ENCODE assay signal across 25 cellular contexts in genomic region chr6:28010526-28010925, GRCh38. TPM values are rescaled to one million over a fixed set of nuclear protein-coding genes. Genes with fewer than 3 reads are reported as not detected.
DNase-seq lines count a peak whose midpoint lies in the region; ATAC-seq and TF ChIP-seq lines count a peak whose summit lies in the region.
"Had no signal": no experiment of that assay in that cellular context is flagged by ENCODE, and none has a peak within 500 bp of the region (broad histone marks: within the 10 kb centered on the region; RNA-seq: fewer than 3 reads in every experiment).

No MANE protein-coding gene starts in this region.

- no peaks in the 10 kb centered on the region for H3K9me3 Mint-ChIP-seq in T-cell
- H3K9me3 Mint-ChIP-seq: CD8-positive, alpha-beta memory T cell had no signal

- H3K9me3 ChIP-seq in HEK293 (ENCODE audit: control insufficient read depth, insufficient read depth, low read depth, low read length): no peaks in the 10 kb centered on the region
- H3K9me3 ChIP-seq in OCI-LY7 (ENCODE audit: low read length): no peaks in the 10 kb centered on the region
- peaks cover 4% of the 10 kb centered on the region for H3K9me3 ChIP-seq in mesenchymal stem cell (ENCODE audit: control insufficient read depth, low read length)
- H3K9me3 ChIP-seq in trophoblast cell (ENCODE audit: insufficient read depth, low read depth, low read length): peaks cover 1% of the 10 kb centered on the region
- H3K9me3 ChIP-seq: BE2C, BLaER1, Caco-2 had no signal

- ATAC-seq in T-cell (replicated peaks in 1 of 4): no peak
- ATAC-seq: GM12878 had no signal

- no peak overlapping the region for H3K27ac ChIP-seq in HEK293 (ENCODE audit: extremely low read depth, low read depth, low read length)
- no peak overlapping the region for H3K27ac ChIP-seq in OCI-LY7 (ENCODE audit: low read depth, low read length, poor library complexity, severe bottlenecking)
- H3K27ac ChIP-seq in mesenchymal stem cell (ENCODE audit: low read length, poor library complexity, severe bottlenecking): no peak overlapping the region
- H3K27ac ChIP-seq in trophoblast cell (ENCODE audit: low read depth, low read length): no peak overlapping the region
- H3K27ac ChIP-seq: BLaER1 had no signal

- H3K4me3 ChIP-seq in HEK293 (ENCODE audit: low read depth, low read length): no peak overlapping the region
- H3K4me3 ChIP-seq in OCI-LY7 (ENCODE audit: low read depth, low read length, poor library complexity, severe bottlenecking): no peak overlapping the region
- no peak overlapping the region for H3K4me3 ChIP-seq in mesenchymal stem cell (ENCODE audit: insufficient read depth in 1 of 2, low read depth in 1 of 2, low read length in 2 of 2)
- no peak overlapping the region for H3K4me3 ChIP-seq in trophoblast cell (ENCODE audit: low read depth, low read length)
- H3K4me3 ChIP-seq: BLaER1, GM12878 had no signal

- H2AFZ ChIP-seq in OCI-LY7 (ENCODE audit: low read length): peak overlapping the region; percentile 62; the same call in 1 of the 2 replicates
- no peak overlapping the region for H2AFZ ChIP-seq in mesenchymal stem cell (ENCODE audit: low read depth, low read length)
- no peak overlapping the region for H2AFZ ChIP-seq in trophoblast cell (ENCODE audit: insufficient read depth, low read length, poor library complexity)

- no peaks in the 10 kb centered on the region for H3K36me3 ChIP-seq in HEK293 (ENCODE audit: control insufficient read depth in 2 of 2, insufficient read depth in 1 of 2, low read length in 2 of 2)
- no peaks in the 10 kb centered on the region for H3K36me3 ChIP-seq in OCI-LY7 (ENCODE audit: insufficient read depth, low read length)
- no peaks in the 10 kb centered on the region for H3K36me3 ChIP-seq in mesenchymal stem cell (ENCODE audit: control insufficient read depth in 1 of 2, insufficient read depth in 2 of 2, low read depth in 1 of 2, low read length in 2 of 2)
- H3K36me3 ChIP-seq in trophoblast cell (ENCODE audit: control insufficient read depth in 1 of 2, insufficient read depth in 2 of 2, low read length in 2 of 2): no peaks in the 10 kb centered on the region
- H3K36me3 ChIP-seq: BE2C, BLaER1 had no signal

- H3K18ac ChIP-seq in mesenchymal stem cell (ENCODE audit: low read depth in 1 of 2, low read length in 2 of 2): no peak overlapping the region
- no peak overlapping the region for H3K18ac ChIP-seq in trophoblast cell (ENCODE audit: low read length)

- H3K9me2 ChIP-seq in OCI-LY7 (ENCODE audit: insufficient read depth, low read length): no peaks in the 10 kb centered on the region

- H3K4me2 ChIP-seq in OCI-LY7 (ENCODE audit: low read length) (no peak overlapping the region), mesenchymal stem cell (ENCODE audit: low read length, poor library complexity, severe bottlenecking) (no peak overlapping the region), trophoblast cell (ENCODE audit: low read length) (no peak overlapping the region)

- H2BK12ac ChIP-seq in mesenchymal stem cell (ENCODE audit: low read length in 2 of 2) (no peak overlapping the region), trophoblast cell (ENCODE audit: low read length) (no peak overlapping the region)

- CTCF ChIA-PET in HEK293 (lab: Yijun Ruan, JAX) (no interaction called here), OCI-LY7 (lab: Charles Lee; ENCODE audit: unreplicated experiment) (no interaction called here), T-cell (lab: Charles Lee) (interaction anchor here in 1 of 2 donors (0.6 kb wide), 1 partner anchor 356 kb away, joined by 3 read pairs; no protein-coding TSS in a partner anchor)

- intact Hi-C loops in OCI-LY7 (cut with micrococcal nuclease; ENCODE audit: unreplicated experiment): no loop called here

- H3K4me1 ChIP-seq in HEK293 (ENCODE audit: control insufficient read depth, insufficient read depth, low read length): no peaks in the 10 kb centered on the region
- peaks cover 17% of the 10 kb centered on the region for H3K4me1 ChIP-seq in OCI-LY7 (ENCODE audit: insufficient read depth, low read length, poor library complexity, severe bottlenecking)
- H3K4me1 ChIP-seq in mesenchymal stem cell (ENCODE audit: control insufficient read depth, insufficient read depth, low read depth, low read length): no peaks in the 10 kb centered on the region
- H3K4me1 ChIP-seq in trophoblast cell (ENCODE audit: control insufficient read depth in 1 of 2, insufficient read depth in 2 of 2, low read length in 2 of 2): no peaks in the 10 kb centered on the region
- H3K4me1 ChIP-seq: BE2C, Caco-2 had no signal

- peak overlapping the region; percentile 24 for H4K8ac ChIP-seq in mesenchymal stem cell (ENCODE audit: low read length)
- H4K8ac ChIP-seq in trophoblast cell (ENCODE audit: low read depth, low read length): no peak overlapping the region

- H3K27ac Mint-ChIP-seq in T-cell: no peak overlapping the region
- H3K27ac Mint-ChIP-seq: CD14-positive monocyte; CD4-positive, alpha-beta memory T cell; CD4-positive, CD25-positive, alpha-beta regulatory T cell; CD8-positive, alpha-beta memory T cell had no signal

- no peak overlapping the region for H3K14ac ChIP-seq in mesenchymal stem cell (ENCODE audit: low read length in 2 of 2)
- H3K14ac ChIP-seq in trophoblast cell (ENCODE audit: low read length): no peak overlapping the region

- H3K4ac ChIP-seq in mesenchymal stem cell (ENCODE audit: low read depth in 1 of 2, low read length in 2 of 2) (no peak overlapping the region), trophoblast cell (ENCODE audit: low read depth, low read length) (no peak overlapping the region)

- H3K4me3 Mint-ChIP-seq in T-cell: no peak overlapping the region
- H3K4me3 Mint-ChIP-seq: CD14-positive monocyte; CD4-positive, CD25-positive, alpha-beta regulatory T cell; CD8-positive, alpha-beta memory T cell had no signal

- no peaks in the 10 kb centered on the region for H4K20me1 ChIP-seq in OCI-LY7 (ENCODE audit: insufficient read depth, low read length)
- H4K20me1 ChIP-seq: BLaER1 had no signal

- H3K27me3 Mint-ChIP-seq in T-cell: peaks cover 21% of the 10 kb centered on the region in 2 donors

- H2BK5ac ChIP-seq in mesenchymal stem cell (ENCODE audit: low read depth, low read length, poor library complexity, severe bottlenecking): no peak overlapping the region
- H2BK5ac ChIP-seq in trophoblast cell (ENCODE audit: low read depth, low read length, poor library complexity): no peak overlapping the region

- H2BK15ac ChIP-seq in mesenchymal stem cell (ENCODE audit: low read depth, poor library complexity, severe bottlenecking): no peak overlapping the region

- no peak overlapping the region for H4K12ac ChIP-seq in trophoblast cell (ENCODE audit: low read depth, low read length)

- WGBS in mesenchymal stem cell: 78% methylated on average over 6 of the region's 6 CpGs
- WGBS in trophoblast cell (ENCODE audit: extremely low coverage, insufficient coverage, insufficient read length): no CpG with 5 or more reads among the region's 6 CpGs

- no peak overlapping the region for H4K91ac ChIP-seq in mesenchymal stem cell (ENCODE audit: low read length)
- H4K91ac ChIP-seq in trophoblast cell (ENCODE audit: low read depth, low read length): no peak overlapping the region

- H3K79me1 ChIP-seq in mesenchymal stem cell (replicated peaks; ENCODE audit: low read length, poor library complexity, severe bottlenecking) (no peaks in the 10 kb centered on the region), trophoblast cell (ENCODE audit: low read length) (no peaks in the 10 kb centered on the region)

- DNase-seq in OCI-LY7 (ENCODE audit: low spot score) (no peak), mesenchymal stem cell (no peak), trophoblast cell (peak; percentile 28 to 65), SKM-1 (lab: John Stamatoyannopoulos, UW; ENCODE audit: unreplicated experiment) (no peak), COR-L47 (lab: John Stamatoyannopoulos, UW) (no peak), T-cell (no peak)
- no peak for DNase-seq in stimulated activated CD4-positive, alpha-beta T cell treated with anti-CD3 and anti-CD28 coated beads, Interleukin-2, amount 100 ng/mL, for 48 hours
- DNase-seq: 8988T; ACHN; BE2C; C1 segment of cervical spinal cord; Caco-2; Calu3; CD4-positive, alpha-beta memory T cell; CD4-positive, CD25-positive, alpha-beta regulatory T cell; CD8-positive, alpha-beta memory T cell; DMS79; DND-41; EL; GDM1 had no signal

- no peaks in the 10 kb centered on the region for H3K36me3 Mint-ChIP-seq in T-cell
- H3K36me3 Mint-ChIP-seq: CD14-positive monocyte; CD4-positive, alpha-beta memory T cell; CD4-positive, CD25-positive, alpha-beta regulatory T cell had no signal

- POLR2A ChIA-PET in HEK293 (lab: Yijun Ruan, JAX) (no interaction called here), OCI-LY7 (lab: Charles Lee) (interaction anchor here (1.2 kb wide), 1 partner anchor 49 kb away, joined by 3 read pairs; no protein-coding TSS in a partner anchor), T-cell (lab: Charles Lee) (no interaction called here)

- H2AK5ac ChIP-seq in mesenchymal stem cell (ENCODE audit: low read length, severe bottlenecking) (no peak overlapping the region), trophoblast cell (ENCODE audit: low read length) (no peak overlapping the region)

- H3K9ac ChIP-seq in mesenchymal stem cell (ENCODE audit: low read length): no peak overlapping the region
- no peak overlapping the region for H3K9ac ChIP-seq in trophoblast cell (ENCODE audit: low read length)
- H3K9ac ChIP-seq: BLaER1 had no signal

- H3K23ac ChIP-seq in mesenchymal stem cell (ENCODE audit: low read length in 2 of 2) (no peak overlapping the region), trophoblast cell (ENCODE audit: low read length) (no peak overlapping the region)

- BruUV-seq in OCI-LY7 (replicated peaks; lab: Mats Ljungman, UMichigan): no TSS peak

- peaks cover 10 to 15% (median 11%) of the 10 kb centered on the region in 3 donors for H3K4me1 Mint-ChIP-seq in T-cell
- H3K4me1 Mint-ChIP-seq: CD14-positive monocyte; CD4-positive, CD25-positive, alpha-beta regulatory T cell had no signal

- TF ChIP-seq CTCF in HEK293 (tag by site-specific recombination; IDR thresholded peaks at IDR 0.05): no peak
- TF ChIP-seq CTCF in OCI-LY7 (conservative IDR thresholded peaks at IDR 0.05; ENCODE audit: low read length): no peak

- H3K79me2 ChIP-seq in OCI-LY7 (ENCODE audit: insufficient read depth, low read depth, low read length): no peaks in the 10 kb centered on the region
- no peaks in the 10 kb centered on the region for H3K79me2 ChIP-seq in trophoblast cell (ENCODE audit: control insufficient read depth, insufficient read depth, low read length, poor library complexity)

- no peak overlapping the region for H2BK120ac ChIP-seq in mesenchymal stem cell (ENCODE audit: low read depth, low read length)
- no peak overlapping the region for H2BK120ac ChIP-seq in trophoblast cell (ENCODE audit: insufficient read depth, low read length, poor library complexity)

- H3K27me3 ChIP-seq in mesenchymal stem cell (ENCODE audit: control insufficient read depth in 1 of 2, insufficient read depth in 1 of 2, low read length in 2 of 2): no peaks in the 10 kb centered on the region
- no peaks in the 10 kb centered on the region for H3K27me3 ChIP-seq in trophoblast cell (ENCODE audit: insufficient read depth, low read length)
- H3K27me3 ChIP-seq: BLaER1 had no signal

RNA-seq across cellular contexts. Expression of gene OR2B6, which starts 53.5 kb away (rescaled TPM):
- 0.35 and 0.75 TPM in 2 replicates for total RNA-seq in OCI-LY7 (2014; rRNA removed; shearing (Covaris generic))
- total RNA-seq in OCI-LY7 (2022) (not detected in 2 replicates), T-cell (not detected)
- polyA plus RNA-seq in mesenchymal stem cell (2013, experiment 1 of 2): not detected
- polyA plus RNA-seq in mesenchymal stem cell (2013, experiment 2 of 2): not detected
- polyA plus RNA-seq in trophoblast cell (2013): 0.75 and 0.77 TPM in 2 replicates
- total RNA-seq: Caco-2; CD4-positive, alpha-beta memory T cell; CD4-positive, CD25-positive, alpha-beta regulatory T cell; CD8-positive, alpha-beta memory T cell; G401 had no signal
- polyA plus RNA-seq: CD14-positive monocyte; CD4-positive, alpha-beta memory T cell; CD4-positive, CD25-positive, alpha-beta regulatory T cell; CD8-positive, alpha-beta memory T cell had no signal

Comparison
In these comparisons a context has a peak if more than half of its experiments do, and no peak if none do; other contexts are left out.
1. DNase-seq: peak in trophoblast cell (2 of 2); none in OCI-LY7 (single experiment), mesenchymal stem cell (single experiment), SKM-1 (single experiment), COR-L47 (single experiment), stimulated activated CD4-positive, alpha-beta T cell treated with anti-CD3 and anti-CD28 coated beads, Interleukin-2, amount 100 ng/mL, for 48 hours (0 of 2) and T-cell (0 of 34).